Comparison of ENCODE assay signal across 7 cellular contexts in genomic region chr3:176814252-176814651, GRCh38.
DNase-seq lines count a peak whose midpoint lies in the region; ATAC-seq and TF ChIP-seq lines count a peak whose summit lies in the region.

No MANE protein-coding gene starts in this region.

- H3K27ac ChIP-seq in RWPE2 (ENCODE audit: poor library complexity, severe bottlenecking), result no peak overlapping the region
- H3K27ac ChIP-seq in ovary, result no peak overlapping the region

- no peak for TF ChIP-seq CTCF in RWPE2 (IDR thresholded peaks at IDR 0.05; ENCODE audit: poor library complexity, severe bottlenecking)
- peak; percentile 70 for TF ChIP-seq CTCF in foreskin fibroblast (IDR thresholded peaks at IDR 0.05; ENCODE audit: low read depth, low read length)
- TF ChIP-seq CTCF in ovary (IDR thresholded peaks at IDR 0.05), result no peak

- H3K4me1 ChIP-seq in RWPE2 (ENCODE audit: insufficient read depth, poor library complexity, severe bottlenecking), result no peaks in the 10 kb centered on the region
- no peaks in the 10 kb centered on the region for H3K4me1 ChIP-seq in ovary (ENCODE audit: insufficient read depth)

- H3K4me3 ChIP-seq in RWPE2 (ENCODE audit: severe bottlenecking) (no peak overlapping the region), foreskin fibroblast (ENCODE audit: low read depth in 1 of 2, low read length in 2 of 2) (no peak overlapping the region), ovary (no peak overlapping the region)

- ATAC-seq in GM19452 (IDR thresholded peaks at IDR 0.05; ENCODE audit: unreplicated experiment), result peak; percentile 91
- ATAC-seq in HG03280 (IDR thresholded peaks at IDR 0.05; ENCODE audit: unreplicated experiment), result peak; percentile 98
- ATAC-seq in RWPE2 (ENCODE audit: low read depth), result 0 out of 3 replicates have a peak, but pooled peaks have one; percentile 23

- DNase-seq in GM04504 (ENCODE audit: low read depth), result peak; percentile 7
- no peak for DNase-seq in RWPE2 (ENCODE audit: low spot score)
- DNase-seq in foreskin fibroblast, result peak; percentile 2 to 45
- peak in 3 of 5 donors; percentile 15 to 32 (median 17) for DNase-seq in ovary
- DNase-seq in DMS153 treated with DMSO at 0.1 percent for 48 hours (lab: John Stamatoyannopoulos, UW; ENCODE audit: unreplicated experiment), result no peak

- TF ChIP-seq EP300 in ovary (IDR thresholded peaks at IDR 0.05), result no peak

- WGBS in ovary, 3 donors, result 29 to 31% (median 30%) methylated on average over 12 of the region's 12 CpGs

- no peaks in the 10 kb centered on the region for H3K9me3 ChIP-seq in RWPE2 (ENCODE audit: severe bottlenecking)
- no peaks in the 10 kb centered on the region for H3K9me3 ChIP-seq in ovary

- no peak for TF ChIP-seq POLR2A in ovary (IDR thresholded peaks at IDR 0.05)

- intact Hi-C loops in ovary (cut with DNase I), result no loop called here

- H3K27me3 ChIP-seq in RWPE2 (ENCODE audit: insufficient read depth, poor library complexity, severe bottlenecking), result no peaks in the 10 kb centered on the region
- H3K27me3 ChIP-seq in ovary, result no peaks in the 10 kb centered on the region

- H3K36me3 ChIP-seq in RWPE2 (ENCODE audit: low read depth), result no peaks in the 10 kb centered on the region
- no peaks in the 10 kb centered on the region for H3K36me3 ChIP-seq in ovary

Comparison
In these comparisons a context has a peak if more than half of its experiments do, and no peak if none do; other contexts are left out.
1. DNase-seq: peak in GM04504 (single experiment), foreskin fibroblast (2 of 2) and ovary (3 of 5); none in RWPE2 (single experiment) and DMS153 treated with DMSO at 0.1 percent for 48 hours (single experiment).
2. ATAC-seq: peak in every context shown above with its lines; median percentile 98 in HG03280; 91 in GM19452; 23 in RWPE2.